In genomic region chr1:110610084-110610483, GRCh38 we compare ENCODE assay signal across 19 cellular contexts. TPM values are rescaled to one million over a fixed set of nuclear protein-coding genes. Genes with fewer than 3 reads are reported as not detected.
"Had no signal": no experiment of that assay in that cellular context is flagged by ENCODE, and none has a peak within 500 bp of the region (broad histone marks: within the 10 kb centered on the region; RNA-seq: fewer than 3 reads in every experiment).

No MANE protein-coding gene starts in this region.

- H3K9me3 ChIP-seq: prostate gland, thoracic aorta, upper lobe of right lung had no signal

- H3K4me3 Mint-ChIP-seq: activated CD4-positive, alpha-beta T cell treated with anti-CD3 and anti-CD28 coated beads, Interleukin-2, amount 10 ng/mL, durations not matched to agents 7 days and 5 days; effector memory CD8-positive, alpha-beta T cell; nephron; T-helper 17 cell had no signal

- H3K9me3 Mint-ChIP-seq: activated CD4-positive, alpha-beta T cell treated with anti-CD3 and anti-CD28 coated beads, Interleukin-2, amount 10 ng/mL, durations not matched to agents 7 days and 5 days; effector memory CD8-positive, alpha-beta T cell; nephron had no signal

- H3K4me1 ChIP-seq: foreskin keratinocyte, prostate gland had no signal

- H3K27ac ChIP-seq: foreskin keratinocyte, prostate gland, skin epidermis, thoracic aorta, upper lobe of right lung, WERI-Rb-1 had no signal

- ATAC-seq: effector memory CD8-positive, alpha-beta T cell; foreskin keratinocyte; right cardiac atrium; SK-N-SH treated with all-trans-retinoic acid at 6 μM for 48 hours; T-helper 17 cell; upper lobe of right lung had no signal

- H3K36me3 ChIP-seq: prostate gland, thoracic aorta, upper lobe of right lung, WERI-Rb-1 had no signal

- H3K27ac Mint-ChIP-seq: activated CD4-positive, alpha-beta T cell treated with anti-CD3 and anti-CD28 coated beads, Interleukin-2, amount 10 ng/mL, durations not matched to agents 7 days and 5 days; effector memory CD8-positive, alpha-beta T cell; nephron; T-helper 17 cell had no signal

- DNase-seq: activated CD4-positive, alpha-beta T cell treated with anti-CD3 and anti-CD28 coated beads, Interleukin-2, amount 10 ng/mL, durations not matched to agents 7 days and 5 days; activated gamma-delta T cell treated with Interleukin-2 at 50 U/mL for 16 hours; activated T-cell treated with anti-CD3 and anti-CD28 coated beads, Interleukin-2, amount 50 U/mL, for 48 hours; aorta; dermis blood vessel endothelial cell; effector memory CD8-positive, alpha-beta T cell; foreskin keratinocyte; mesendoderm; occipital lobe; right cardiac atrium; T-helper 17 cell; upper lobe of right lung; WERI-Rb-1 had no signal

- H3K4me3 ChIP-seq: prostate gland, skin epidermis, thoracic aorta, upper lobe of right lung had no signal

RNA-seq across cellular contexts. Expression of gene KCNA2, which starts 3.9 kb away (rescaled TPM):
- total RNA-seq: dermis blood vessel endothelial cell, foreskin keratinocyte, kidney epithelial cell had no signal
